1 cellular context compared by ENCODE assay signal in genomic region chr1:65469126-65469888, GRCh38.
A peak's percentile ranks its signal among the peaks of the same experiment; 100 is the strongest.
TF ChIP-seq lines count a peak whose summit lies in the region.

No MANE protein-coding gene starts in this region.

TF ChIP-seq in K562, 482 proteins besides CTCF, POLR2A, EP300 and RAD21 (continued from another document):
- TF ChIP-seq ZFPM2 (CRISPR knock-in tag; IDR thresholded peaks at IDR 0.05) (no peak), FOXJ3 (CRISPR knock-in tag; IDR thresholded peaks at IDR 0.05) (no peak), ZFX (CRISPR knock-in tag; IDR thresholded peaks at IDR 0.05) (peak; percentile 54), SOX6 (IDR thresholded peaks at IDR 0.05) (peak; percentile 67; the same call in 1 of the 2 replicates), CXXC5 (CRISPR knock-in tag; IDR thresholded peaks at IDR 0.05) (peak; percentile 50; the same call in 1 of the 2 replicates), TBP (optimal IDR thresholded peaks at IDR 0.05; ENCODE audit: low read depth, low read length) (peak; percentile 24), ZNF282 (CRISPR knock-in tag; IDR thresholded peaks at IDR 0.05) (no peak), CREM (IDR thresholded peaks at IDR 0.05; ENCODE audit: low read depth) (no peak), MAZ (CRISPR knock-in tag; conservative IDR thresholded peaks at IDR 0.05 in 1 of 2, IDR thresholded peaks at IDR 0.05 in 1 of 2) (0 out of 4 replicates have a peak, but pooled peaks of 1 of the 2 experiments have one; percentile 15), PCBP1 (IDR thresholded peaks at IDR 0.05; ENCODE audit: low read depth, low read length, poor library complexity, severe bottlenecking) (no peak), BRF1 (IDR thresholded peaks at IDR 0.05; ENCODE audit: borderline replicate concordance, extremely low read depth, insufficient read length) (no peak), ZNF347 (CRISPR knock-in tag; IDR thresholded peaks at IDR 0.05; ENCODE audit: low read depth) (no peak), SP1 (CRISPR knock-in tag; IDR thresholded peaks at IDR 0.05) (0 out of 2 replicates have a peak, but pooled peaks have one; percentile 18), E2F6 (IDR thresholded peaks at IDR 0.05; ENCODE audit: borderline replicate concordance in 1 of 2, extremely low read depth in 1 of 2, insufficient read depth in 1 of 2, insufficient read length in 1 of 2, low read depth in 1 of 2, low read length in 1 of 2, poor library complexity in 1 of 2, severe bottlenecking in 1 of 2) (no peak), MBD2 (IDR thresholded peaks at IDR 0.05; ENCODE audit: borderline replicate concordance, low read depth) (0 out of 2 replicates have a peak, but pooled peaks have one; percentile 7), ZNF318 (IDR thresholded peaks at IDR 0.05; ENCODE audit: borderline replicate concordance in 1 of 2, low read depth in 1 of 2) (no peak), DPF2 (IDR thresholded peaks at IDR 0.05) (no peak; the same call in 1 of the 2 replicates), FOXJ2 (tag; IDR thresholded peaks at IDR 0.05) (peak; percentile 50; the same call in 1 of the 2 replicates), ZC3H4 (CRISPR knock-in tag; IDR thresholded peaks at IDR 0.05; ENCODE audit: borderline replicate concordance) (no peak), NR4A1 (CRISPR knock-in tag; IDR thresholded peaks at IDR 0.05) (no peak), NR4A1 (tag; IDR thresholded peaks at IDR 0.05) (no peak; the same call in 1 of the 2 replicates), U2AF1 (optimal IDR thresholded peaks at IDR 0.05; ENCODE audit: low read depth, low read length) (no peak), MYC (IDR thresholded peaks at IDR 0.05; ENCODE audit: low read depth, low read length) (no peak), MYC (CRISPR knock-in tag; IDR thresholded peaks at IDR 0.05; ENCODE audit: borderline replicate concordance, low read depth) (no peak), C11orf30 (IDR thresholded peaks at IDR 0.05; ENCODE audit: low read depth) (no peak), MXD1 (CRISPR knock-in tag; IDR thresholded peaks at IDR 0.05; ENCODE audit: borderline replicate concordance, poor library complexity, severe bottlenecking) (no peak)
TF ChIP-seq in K562: peak in this region for 32.
